Comparison of ENCODE assay signal across 11 cellular contexts in genomic region chr5:142684508-142685031, GRCh38. TPM values are rescaled to one million over a fixed set of nuclear protein-coding genes. Genes with fewer than 3 reads are reported as not detected.
DNase-seq lines count a peak whose midpoint lies in the region; ATAC-seq and TF ChIP-seq lines count a peak whose summit lies in the region.
"Had no signal": no experiment of that assay in that cellular context is flagged by ENCODE, and none has a peak within 500 bp of the region (broad histone marks: within the 10 kb centered on the region; RNA-seq: fewer than 3 reads in every experiment).

No MANE protein-coding gene starts in this region.

- intact Hi-C loops in upper lobe of right lung (cut with DNase I), result no loop called here

- H3K4me1 Mint-ChIP-seq in neural crest cell (peaks cover 40% of the 10 kb centered on the region), HFFc6 (ENCODE audit: low read depth) (peaks cover 19% of the 10 kb centered on the region)
- H3K4me1 Mint-ChIP-seq: naive B cell had no signal

- TF ChIP-seq CTCF in neural crest cell (conservative IDR thresholded peaks at IDR 0.05) (no peak), upper lobe of right lung (IDR thresholded peaks at IDR 0.05) (no peak), HFFc6 (IDR thresholded peaks at IDR 0.05) (no peak)

- H3K27me3 ChIP-seq in upper lobe of right lung, result no peaks in the 10 kb centered on the region

- H3K4me3 Mint-ChIP-seq in neural crest cell (peak overlapping the region; percentile 61), HFFc6 (no peak overlapping the region)
- H3K4me3 Mint-ChIP-seq: naive B cell had no signal

- DNase-seq in NCI-H345 (lab: John Stamatoyannopoulos, UW) (peak; percentile 30), NCI-H345 treated with DMSO at 0.1 percent for 48 hours (lab: John Stamatoyannopoulos, UW; ENCODE audit: unreplicated experiment) (no peak), globus pallidus (ENCODE audit: low spot score) (peak; percentile 97), neural crest cell (ENCODE audit: low read depth, low spot score) (peak; percentile 41), upper lobe of right lung (no peak), HFFc6 (no peak), activated T-cell treated with anti-CD3 and anti-CD28 coated beads for 4 hours (no peak)
- DNase-seq in activated naive CD4-positive, alpha-beta T cell treated with anti-CD3 and anti-CD28 coated beads, Interleukin-2, amount 50 U/mL, for 16 hours, result no peak
- DNase-seq: 8988T, naive B cell had no signal

- H3K27me3 Mint-ChIP-seq in neural crest cell (ENCODE audit: low read depth) (no peaks in the 10 kb centered on the region), HFFc6 (ENCODE audit: insufficient read depth) (peaks cover 10% of the 10 kb centered on the region)

- H3K36me3 Mint-ChIP-seq in neural crest cell (ENCODE audit: low read depth), result no peaks in the 10 kb centered on the region
- no peaks in the 10 kb centered on the region for H3K36me3 Mint-ChIP-seq in HFFc6 (ENCODE audit: low read depth)
- H3K36me3 Mint-ChIP-seq: activated naive CD4-positive, alpha-beta T cell treated with anti-CD3 and anti-CD28 coated beads, Interleukin-2, amount 50 U/mL, for 72 hours had no signal

- H3K27ac ChIP-seq in upper lobe of right lung, result no peak overlapping the region

- H3K36me3 ChIP-seq in upper lobe of right lung, result no peaks in the 10 kb centered on the region

- H3K27ac Mint-ChIP-seq in neural crest cell (ENCODE audit: unreplicated experiment), result peak overlapping the region; percentile 97
- no peak overlapping the region for H3K27ac Mint-ChIP-seq in HFFc6
- H3K27ac Mint-ChIP-seq: activated naive CD4-positive, alpha-beta T cell treated with anti-CD3 and anti-CD28 coated beads, Interleukin-2, amount 50 U/mL, for 72 hours had no signal

- H3K9me3 Mint-ChIP-seq in neural crest cell, result peaks cover 3% of the 10 kb centered on the region
- H3K9me3 Mint-ChIP-seq in HFFc6, result no peaks in the 10 kb centered on the region
- H3K9me3 Mint-ChIP-seq: activated naive CD4-positive, alpha-beta T cell treated with anti-CD3 and anti-CD28 coated beads, Interleukin-2, amount 50 U/mL, for 72 hours had no signal

- no peak overlapping the region for H3K4me3 ChIP-seq in upper lobe of right lung

- peak; percentile 44 for ATAC-seq in upper lobe of right lung
- ATAC-seq: activated naive CD4-positive, alpha-beta T cell treated with anti-CD3 and anti-CD28 coated beads, Interleukin-2, amount 50 U/mL, for 72 hours had no signal

- no peaks in the 10 kb centered on the region for H3K9me3 ChIP-seq in upper lobe of right lung

- peaks cover 4% of the 10 kb centered on the region for H3K4me1 ChIP-seq in upper lobe of right lung

RNA-seq across cellular contexts. Expression of gene FGF1, which starts 1.3 kb away (rescaled TPM):
- total RNA-seq in neural crest cell, result not detected in 2 replicates
- 1.8 TPM for total RNA-seq in upper lobe of right lung
- 10 to 100 TPM; 34.2 to 42.4 (median 37.2) TPM for total RNA-seq in HFFc6 (2021; fragmentation: NEBNext Ultra II Directional; extraction: Animal tissue kit (Norgen Biotek cat#: 25700))
- total RNA-seq: activated naive CD4-positive, alpha-beta T cell treated with anti-CD3 and anti-CD28 coated beads, Interleukin-2, amount 50 U/mL, for 72 hours had no signal

Comparison
In these comparisons a context has a peak if more than half of its experiments do, and no peak if none do; other contexts are left out.
1. DNase-seq: peak in NCI-H345 (single experiment), globus pallidus (single experiment) and neural crest cell (single experiment); none in NCI-H345 treated with DMSO at 0.1 percent for 48 hours (single experiment), upper lobe of right lung (single experiment), activated naive CD4-positive, alpha-beta T cell treated with anti-CD3 and anti-CD28 coated beads, Interleukin-2, amount 50 U/mL, for 16 hours (single experiment), HFFc6 (single experiment) and activated T-cell treated with anti-CD3 and anti-CD28 coated beads for 4 hours (single experiment).
2. RNA of gene FGF1, which starts 1.3 kb away (total RNA-seq): 34.2 to 42.4 TPM in HFFc6; 1.8 TPM in upper lobe of right lung (single experiment) and not detected in neural crest cell; every median in the first group is over 10 times any median in the second.